ENCODE assay signal across 1 cellular context in genomic region chr12:108214486-108214885, GRCh38.
A peak's percentile ranks its signal among the peaks of the same experiment; 100 is the strongest.
TF ChIP-seq lines count a peak whose summit lies in the region.

No MANE protein-coding gene starts in this region.

TF ChIP-seq in H1, 55 proteins besides CTCF, POLR2A, EP300 and RAD21:
- TF ChIP-seq RNF2 (IDR thresholded peaks at IDR 0.05; ENCODE audit: borderline replicate concordance, low read depth, low read length, missing control alignments, poor library complexity, severe bottlenecking) (no peak), SIN3A (conservative IDR thresholded peaks at IDR 0.05 in 1 of 2, IDR thresholded peaks at IDR 0.05 in 1 of 2; ENCODE audit: low read depth in 1 of 2, low read length in 2 of 2) (peak in 1 of 2 experiments; percentile 39; a peak in 1 of 4 replicates), GABPA (IDR thresholded peaks at IDR 0.05; ENCODE audit: borderline replicate concordance, insufficient read depth, low read length) (peak; percentile 63; the same call in 1 of the 2 replicates)
